13 cellular contexts compared by ENCODE assay signal in genomic region chr11:86230196-86230813, GRCh38. TPM values are rescaled to one million over a fixed set of nuclear protein-coding genes. Genes with fewer than 3 reads are reported as not detected.
DNase-seq lines count a peak whose midpoint lies in the region; ATAC-seq, FAIRE-seq and TF ChIP-seq lines count a peak whose summit lies in the region.
"Had no signal": no experiment of that assay in that cellular context is flagged by ENCODE, and none has a peak within 500 bp of the region (broad histone marks: within the 10 kb centered on the region; RNA-seq: fewer than 3 reads in every experiment).

No MANE protein-coding gene starts in this region.

- no TSS peak for BruUV-seq in mammary epithelial cell (replicated peaks; lab: Mats Ljungman, UMichigan)

- WGBS in mammary epithelial cell (ENCODE audit: low coverage, missing lambda C conversion rate): 0% methylated on average over 1 of the region's 1 CpG
- 75 to 97% (median 93%) methylated on average over 1 of the region's 1 CpG for WGBS in small intestine, 3 donors

- no peak overlapping the region for H3K4me3 ChIP-seq in MG63
- peak overlapping the region in 1 of 3 experiments; percentile 28 for H3K4me3 ChIP-seq in mammary epithelial cell (replicated peaks in 1 of 3; ENCODE audit: insufficient read depth in 1 of 3, low read depth in 2 of 3, low read length in 3 of 3)
- no peak overlapping the region for H3K4me3 ChIP-seq in small intestine (ENCODE audit: low read depth in 1 of 2, low read length in 2 of 2)
- H3K4me3 ChIP-seq: PC-9 had no signal

- peak; percentile 70 to 80 for TF ChIP-seq CTCF in mammary epithelial cell (conservative IDR thresholded peaks at IDR 0.05 in 1 of 2, IDR thresholded peaks at IDR 0.05 in 1 of 2; ENCODE audit: extremely low read depth in 1 of 2, insufficient read depth in 1 of 2, low read depth in 1 of 2, low read length in 2 of 2)

- no peak overlapping the region for H3K9ac ChIP-seq in mammary epithelial cell (ENCODE audit: insufficient read depth, low read length)

- intact Hi-C loops in mammary epithelial cell (cut with micrococcal nuclease): no loop called here

- no peaks in the 10 kb centered on the region for H3K27me3 Mint-ChIP-seq in activated T-cell treated with anti-CD3 and anti-CD28 coated beads, Interleukin-2, amount 50 U/mL, for 24 hours

- H3K4me1 Mint-ChIP-seq in activated T-cell treated with anti-CD3 and anti-CD28 coated beads, Interleukin-2, amount 50 U/mL, for 24 hours (ENCODE audit: low read depth): peaks cover 71% of the 10 kb centered on the region
- H3K4me1 Mint-ChIP-seq: T-cell had no signal

- H3K27me3 ChIP-seq in MG63 (no peaks in the 10 kb centered on the region), mammary epithelial cell (ENCODE audit: insufficient read depth, low read length) (no peaks in the 10 kb centered on the region), small intestine (ENCODE audit: control insufficient read depth in 2 of 2, insufficient read depth in 2 of 2, low read length in 2 of 2) (no peaks in the 10 kb centered on the region)

- H3K36me3 Mint-ChIP-seq in activated T-cell treated with anti-CD3 and anti-CD28 coated beads, Interleukin-2, amount 50 U/mL, for 24 hours (ENCODE audit: low read depth): no peaks in the 10 kb centered on the region
- H3K36me3 Mint-ChIP-seq: T-cell had no signal

- in situ Hi-C loops in mammary epithelial cell (cut with MboI; ENCODE audit: low sequenced_read_pairs in 2 of 2): no loop called here

- peaks cover 31% of the 10 kb centered on the region for H3K4me1 ChIP-seq in mammary epithelial cell (ENCODE audit: insufficient read depth, low read length)
- no peaks in the 10 kb centered on the region for H3K4me1 ChIP-seq in small intestine (ENCODE audit: control insufficient read depth in 2 of 2, insufficient read depth in 1 of 2, low read depth in 1 of 2, low read length in 1 of 2)

- no peak overlapping the region for H3K4me3 Mint-ChIP-seq in activated T-cell treated with anti-CD3 and anti-CD28 coated beads, Interleukin-2, amount 50 U/mL, for 24 hours
- H3K4me3 Mint-ChIP-seq: T-cell had no signal

- peak overlapping the region; percentile 98 for H3K27ac Mint-ChIP-seq in activated T-cell treated with anti-CD3 and anti-CD28 coated beads, Interleukin-2, amount 50 U/mL, for 24 hours
- H3K27ac Mint-ChIP-seq: T-cell had no signal

- no peaks in the 10 kb centered on the region for H4K20me1 ChIP-seq in mammary epithelial cell (ENCODE audit: insufficient read depth, low read length)

- FAIRE-seq in small intestine (lab: Jason Lieb, UNC): no peak

- ATAC-seq in GM19395 (IDR thresholded peaks at IDR 0.05; ENCODE audit: unreplicated experiment): no peak
- ATAC-seq: T-cell had no signal

- peak overlapping the region; percentile 49 for H3K27ac ChIP-seq in mammary epithelial cell (ENCODE audit: insufficient read depth, low read depth, low read length)
- no peak overlapping the region for H3K27ac ChIP-seq in small intestine (ENCODE audit: low read depth in 1 of 2, low read length in 1 of 2)
- H3K27ac ChIP-seq: PC-9 had no signal

- dilution Hi-C loops in mammary epithelial cell (cut with HindIII; ENCODE audit: low sequenced_read_pairs): no loop called here

- DNase-seq in activated T-cell treated with anti-CD3 and anti-CD28 coated beads, Interleukin-2, amount 50 U/mL, for 24 hours: no peak
- no peak for DNase-seq in activated T-cell treated with anti-CD3 and anti-CD28 coated beads, Interleukin-2, amount 50 U/mL, for 1 hour
- peak; percentile 38 for DNase-seq in MG63
- peak; percentile 75 for DNase-seq in mammary epithelial cell
- peak; percentile 27 for DNase-seq in small intestine
- no peak for DNase-seq in SHP77 treated with DMSO at 0.1 percent for 48 hours (lab: John Stamatoyannopoulos, UW)
- DNase-seq in HuH-7 (ENCODE audit: low spot score): no peak
- DNase-seq: DMS153, NCI-H1105 treated with DMSO at 0.1 percent for 48 hours, NCI-H510A, PC-9, T-cell had no signal

- peaks cover 5% of the 10 kb centered on the region for H3K9me3 Mint-ChIP-seq in activated T-cell treated with anti-CD3 and anti-CD28 coated beads, Interleukin-2, amount 50 U/mL, for 24 hours
- H3K9me3 Mint-ChIP-seq: T-cell had no signal

- H3K79me2 ChIP-seq in mammary epithelial cell (ENCODE audit: insufficient read depth, low read length): no peaks in the 10 kb centered on the region

- CTCF ChIA-PET in mammary epithelial cell (lab: Charles Lee; ENCODE audit: low non-redundant PET): interaction anchor here (1.2 kb wide), 1 partner anchor 10 kb away, joined by 5 read pairs; no protein-coding TSS in a partner anchor

- peak overlapping the region; percentile 73 for H2AFZ ChIP-seq in mammary epithelial cell (ENCODE audit: low read depth, low read length)
- H2AFZ ChIP-seq: PC-9 had no signal

- no peaks in the 10 kb centered on the region for H3K36me3 ChIP-seq in MG63
- H3K36me3 ChIP-seq in mammary epithelial cell (ENCODE audit: insufficient read depth, low read length): no peaks in the 10 kb centered on the region
- H3K36me3 ChIP-seq in small intestine (ENCODE audit: control insufficient read depth in 2 of 2, insufficient read depth in 2 of 2, low read length in 2 of 2): no peaks in the 10 kb centered on the region

- H3K4me2 ChIP-seq in mammary epithelial cell (ENCODE audit: insufficient read depth, low read depth, low read length): peak overlapping the region; percentile 80
- H3K4me2 ChIP-seq: PC-9 had no signal

- no peaks in the 10 kb centered on the region for H3K9me3 ChIP-seq in MG63
- H3K9me3 ChIP-seq in mammary epithelial cell (replicated peaks; ENCODE audit: insufficient read depth, low read length): no peaks in the 10 kb centered on the region
- H3K9me3 ChIP-seq in small intestine (ENCODE audit: control insufficient read depth, low read depth): no peaks in the 10 kb centered on the region

RNA-seq across cellular contexts. Expression of gene EED, which starts 14.2 kb away (rescaled TPM):
- total RNA-seq in MG63 (2014; rRNA removed; shearing (Covaris generic); ENCODE audit: low replicate concordance): 18.6 and 39.0 TPM in 2 replicates
- 10 to 100 TPM; 15.8 to 25.5 TPM for total RNA-seq in mammary epithelial cell
- polyA plus RNA-seq in mammary epithelial cell (14.0 TPM), small intestine (10 to 100 TPM; 13.5 to 15.3 (median 14.5) TPM)
- 10.0 TPM for polyA minus RNA-seq in mammary epithelial cell

Comparison
In these comparisons a context has a peak if more than half of its experiments do, and no peak if none do; other contexts are left out.
1. DNase-seq: peak in MG63 (single experiment), mammary epithelial cell (single experiment) and small intestine (single experiment); none in activated T-cell treated with anti-CD3 and anti-CD28 coated beads, Interleukin-2, amount 50 U/mL, for 24 hours (single experiment), activated T-cell treated with anti-CD3 and anti-CD28 coated beads, Interleukin-2, amount 50 U/mL, for 1 hour (single experiment), SHP77 treated with DMSO at 0.1 percent for 48 hours (single experiment) and HuH-7 (single experiment).